In genomic region chr6:29818892-29819291, GRCh38 we compare ENCODE assay signal across 33 cellular contexts. TPM values are rescaled to one million over a fixed set of nuclear protein-coding genes. Genes with fewer than 3 reads are reported as not detected.
"Had no signal": no experiment of that assay in that cellular context is flagged by ENCODE, and none has a peak within 500 bp of the region (broad histone marks: within the 10 kb centered on the region; RNA-seq: fewer than 3 reads in every experiment).

No MANE protein-coding gene starts in this region.

- H3K9me3 ChIP-seq: adrenal gland, ascending aorta, body of pancreas, breast epithelium had no signal

- FAIRE-seq: astrocyte, bronchial epithelial cell had no signal

- H3K27me3 ChIP-seq: ascending aorta, body of pancreas, brain microvascular endothelial cell, breast epithelium had no signal

- DNase-seq: activated effector memory CD4-positive, alpha-beta T cell treated with anti-CD3 and anti-CD28 coated beads, Interleukin-2, amount 50 U/mL, for 16 hours; activated effector memory CD4-positive, alpha-beta T cell treated with Interleukin-2 at 50 U/mL for 16 hours; activated gamma-delta T cell; activated gamma-delta T cell treated with Interleukin-2 at 50 U/mL for 16 hours; activated naive CD4-positive, alpha-beta T cell; activated naive CD4-positive, alpha-beta T cell treated with anti-CD3 and anti-CD28 coated beads for 36 hours; activated naive CD4-positive, alpha-beta T cell treated with anti-CD3 and anti-CD28 coated beads, Interleukin-2, amount 10 ng/mL, durations not matched to agents 7 days and 5 days; activated naive CD4-positive, alpha-beta T cell treated with anti-CD3 and anti-CD28 coated beads, Interleukin-2, amount 50 U/mL, for 16 hours; activated naive CD4-positive, alpha-beta T cell treated with Interleukin-2 at 50 U/mL for 16 hours; activated naive CD8-positive, alpha-beta T cell treated with anti-CD3 and anti-CD28 coated beads for 36 hours; activated naive CD8-positive, alpha-beta T cell treated with anti-CD3 and anti-CD28 coated beads, Interleukin-2, amount 10 ng/mL, durations not matched to agents 7 days and 5 days; activated naive CD8-positive, alpha-beta T cell treated with anti-CD3 and anti-CD28 coated beads, Interleukin-2, amount 50 U/mL, for 24 hours; activated T-cell treated with anti-CD3 and anti-CD28 coated beads, Interleukin-2, amount 50 U/mL, for 4 hours; activated T-cell treated with anti-CD3 and anti-CD28 coated beads, Interleukin-2, amount 50 U/mL, for 48 hours; activated T-cell treated with anti-CD3 and anti-CD28 coated beads, Interleukin-2, amount 50 U/mL, for 72 hours; adrenal gland; amniotic stem cell; amygdala; anterior cingulate cortex; aorta; body of pancreas; brain microvascular endothelial cell; caudate nucleus; central memory CD4-positive, alpha-beta T cell; cerebellar nuclear complex had no signal

- H3K4me1 ChIP-seq: adrenal gland, ascending aorta, body of pancreas, breast epithelium had no signal

- H3K27ac ChIP-seq: adrenal gland, ascending aorta, body of pancreas, brain microvascular endothelial cell, breast epithelium, cardiac muscle cell had no signal

- H3K4me3 ChIP-seq: adrenal gland, ascending aorta, body of pancreas, breast epithelium, cardiac muscle cell had no signal

- ATAC-seq: activated naive CD4-positive, alpha-beta T cell treated with anti-CD3 and anti-CD28 coated beads, Interleukin-2, amount 50 U/mL, for 72 hours; activated naive CD8-positive, alpha-beta T cell treated with anti-CD3 and anti-CD28 coated beads, Interleukin-2, amount 50 U/mL, for 24 hours; activated T-cell treated with anti-CD3 and anti-CD28 coated beads, Interleukin-2, amount 50 U/mL, for 4 hours; activated T-cell treated with anti-CD3 and anti-CD28 coated beads, Interleukin-2, amount 50 U/mL, for 72 hours; activated T-helper 17 cell treated with anti-CD3 and anti-CD28 coated beads, Interleukin-2, amount 50 U/mL, for 72 hours; body of pancreas had no signal

- H3K36me3 ChIP-seq: adrenal gland, ascending aorta, brain microvascular endothelial cell, breast epithelium, cardiac muscle cell had no signal

RNA-seq across cellular contexts. Expression of gene HLA-G, which starts 8.7 kb away (rescaled TPM):
- total RNA-seq: ascending aorta, breast epithelium, cardiac muscle cell, cerebellum had no signal
- polyA plus RNA-seq: adrenal gland had no signal
